ENCODE assay signal across 15 cellular contexts in the genomic region with DNA sequence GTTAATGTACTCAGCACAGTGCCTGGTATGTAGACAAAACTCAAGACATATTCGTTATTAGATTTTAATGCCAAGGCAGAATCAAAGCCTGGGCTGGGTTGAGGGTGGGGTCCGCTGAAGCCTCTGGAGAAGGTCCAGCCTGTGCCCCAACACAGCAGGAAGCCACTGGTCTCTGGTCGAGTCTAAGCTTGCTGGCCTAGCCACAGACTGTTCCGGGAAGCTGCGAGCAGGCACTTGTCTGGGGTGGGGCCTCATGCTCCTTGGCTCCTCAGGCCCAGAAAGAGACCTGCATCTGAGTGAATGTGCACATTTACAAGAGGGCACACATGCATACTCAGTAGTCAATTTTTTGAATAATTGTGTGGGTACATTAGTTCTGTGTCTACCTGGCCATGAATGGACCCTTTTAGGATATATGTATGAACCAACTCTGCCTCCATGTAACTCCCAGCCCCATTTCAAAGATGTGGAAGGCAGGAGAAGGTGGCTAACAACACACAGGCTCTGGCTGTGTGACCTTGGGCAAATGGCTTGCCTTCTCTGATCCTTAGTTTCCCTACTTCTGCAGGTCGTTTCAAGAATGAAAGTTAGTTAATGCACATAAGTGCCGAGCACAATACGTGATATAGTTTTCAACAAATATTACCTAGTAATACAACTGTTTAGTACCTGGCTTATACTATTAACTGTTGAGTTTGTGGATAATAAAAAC. TPM values are rescaled to one million over a fixed set of nuclear protein-coding genes. Genes with fewer than 3 reads are reported as not detected.
"Had no signal": no experiment of that assay in that cellular context is flagged by ENCODE, and none has a peak within 500 bp of the region (broad histone marks: within the 10 kb centered on the region; RNA-seq: fewer than 3 reads in every experiment).

No MANE protein-coding gene starts in this region.

- H3K9me3 ChIP-seq: body of pancreas, right atrium auricular region, upper lobe of left lung had no signal

- H3K27ac ChIP-seq: body of pancreas, right atrium auricular region, upper lobe of left lung had no signal

- H3K4me3 ChIP-seq: body of pancreas, right atrium auricular region, upper lobe of left lung had no signal

- H3K27me3 ChIP-seq: body of pancreas, right atrium auricular region, upper lobe of left lung had no signal

- H3K36me3 ChIP-seq: right atrium auricular region, upper lobe of left lung had no signal

- DNase-seq: activated naive CD8-positive, alpha-beta T cell treated with anti-CD3 and anti-CD28 coated beads for 36 hours; amygdala; body of pancreas; cortex of kidney; effector memory CD8-positive, alpha-beta T cell; hypothalamus; kidney glomerular epithelial cell; occipital lobe; stimulated activated naive CD8-positive, alpha-beta T cell treated with anti-CD3 and anti-CD28 coated beads, Interleukin-15, Interleukin-2, amounts not matched to agents 100 U/mL and 50 U/mL, for 24 hours; T1000; upper lobe of left lung had no signal

- H3K4me1 ChIP-seq: right atrium auricular region had no signal

RNA-seq across cellular contexts. Expression of a gene that starts 18.3 kb away (rescaled TPM):
- total RNA-seq: activated CD8-positive, alpha-beta memory T cell treated with anti-CD3 and anti-CD28 coated beads for 36 hours; activated naive CD8-positive, alpha-beta T cell treated with anti-CD3 and anti-CD28 coated beads for 36 hours; activated T-helper 1 cell treated with anti-CD3 and anti-CD28 coated beads, Interleukin-12 subunit alpha, Interleukin-12 subunit beta, Interleukin-2, Interleukin-4 antibody, amounts not matched to agents 30 ng/mL and 10 ng/mL and 1 ng/mL, durations not matched to agents 14 hours and 24 hours and 36 hours; body of pancreas; posterior vena cava; right atrium auricular region had no signal
